Comparison of ENCODE assay signal across 23 cellular contexts in genomic region chr7:80593869-80594587, GRCh38. TPM values are rescaled to one million over a fixed set of nuclear protein-coding genes. Genes with fewer than 3 reads are reported as not detected.
DNase-seq lines count a peak whose midpoint lies in the region; ATAC-seq and TF ChIP-seq lines count a peak whose summit lies in the region.
"Had no signal": no experiment of that assay in that cellular context is flagged by ENCODE, and none has a peak within 500 bp of the region (broad histone marks: within the 10 kb centered on the region; RNA-seq: fewer than 3 reads in every experiment).

No MANE protein-coding gene starts in this region.

- CTCF ChIA-PET in PC-3 (lab: Charles Lee), result no interaction called here

- no peaks in the 10 kb centered on the region for H4K20me1 ChIP-seq in PC-3 (ENCODE audit: low read length)
- no peaks in the 10 kb centered on the region for H4K20me1 ChIP-seq in osteoblast (ENCODE audit: insufficient read depth, low read length)

- H3K27ac ChIP-seq in PC-3 (ENCODE audit: low read length), result no peak overlapping the region
- no peak overlapping the region for H3K27ac ChIP-seq in osteoblast (ENCODE audit: low read depth, low read length)
- H3K27ac ChIP-seq: adrenal gland, neutrophil had no signal

- TF ChIP-seq CTCF in AG10803 (conservative IDR thresholded peaks at IDR 0.05; ENCODE audit: low read length) (no peak), PC-3 (conservative IDR thresholded peaks at IDR 0.05; ENCODE audit: low read depth, low read length) (no peak), fibroblast of villous mesenchyme (IDR thresholded peaks at IDR 0.05; ENCODE audit: insufficient read depth, low read depth, low read length) (no peak), osteoblast (IDR thresholded peaks at IDR 0.05; ENCODE audit: extremely low read depth, low read depth, low read length) (no peak)

- ATAC-seq in PC-3 (no peak; the same call in none of the 2 replicates), HG02623 (IDR thresholded peaks at IDR 0.05; ENCODE audit: unreplicated experiment) (no peak)
- ATAC-seq: gastrocnemius medialis, GM12878, T-helper 17 cell had no signal

- BruUV-seq in PC-3 (replicated peaks; lab: Mats Ljungman, UMichigan), result no TSS peak

- H3K9me3 ChIP-seq in PC-3 (ENCODE audit: low read length) (no peaks in the 10 kb centered on the region), osteoblast (ENCODE audit: low read depth, low read length) (no peaks in the 10 kb centered on the region)
- H3K9me3 ChIP-seq: adrenal gland, gastrocnemius medialis, neutrophil had no signal

- DNase-seq in AG10803 (ENCODE audit: low read depth) (peak; percentile 39), PC-3 (no peak), fibroblast of villous mesenchyme (ENCODE audit: low read depth) (peak; percentile 76), osteoblast (ENCODE audit: insufficient read length, low spot score, missing footprints) (no peak), amygdala (lab: John Stamatoyannopoulos, UW) (no peak), G401 (ENCODE audit: low spot score) (no peak), GM19240 (ENCODE audit: insufficient read length, low spot score) (no peak)
- DNase-seq: ACHN; activated CD4-positive, alpha-beta T cell treated with anti-CD3 and anti-CD28 coated beads, Interleukin-2, amount 50 U/mL, for 1 hour; activated CD8-positive, alpha-beta memory T cell treated with anti-CD3 and anti-CD28 coated beads, Interleukin-2, amount 50 U/mL, for 48 hours; activated gamma-delta T cell; caudate nucleus; gastrocnemius medialis; GF-D8; left cardiac atrium; NCI-H1694; OCI-M1; stimulated activated CD8-positive, alpha-beta memory T cell treated with anti-CD3 and anti-CD28 coated beads, Interleukin-4, amount 100 ng/mL, for 48 hours; T-helper 17 cell had no signal

- H3K4me1 ChIP-seq in PC-3 (ENCODE audit: insufficient read depth, low read length) (peaks cover 10% of the 10 kb centered on the region), osteoblast (ENCODE audit: insufficient read depth, low read length) (no peaks in the 10 kb centered on the region)

- H2AFZ ChIP-seq in PC-3 (ENCODE audit: low read length), result 0 out of 2 replicates have a peak overlapping the region, but pooled peaks have one; percentile 40
- H2AFZ ChIP-seq in osteoblast (ENCODE audit: low read length), result peak overlapping the region; percentile 77

- no peak overlapping the region for H3K9ac ChIP-seq in PC-3 (ENCODE audit: low read length)

- H3K27me3 ChIP-seq in PC-3 (ENCODE audit: low read length), result no peaks in the 10 kb centered on the region
- no peaks in the 10 kb centered on the region for H3K27me3 ChIP-seq in osteoblast (ENCODE audit: insufficient read depth, low read length)
- H3K27me3 ChIP-seq: adrenal gland, gastrocnemius medialis, neutrophil had no signal

- POLR2A ChIA-PET in PC-3 (lab: Charles Lee; ENCODE audit: unreplicated experiment), result interaction anchor here (0.7 kb wide), 1 partner anchor 68 kb away, joined by 3 read pairs; no protein-coding TSS in a partner anchor

- peaks cover 4% of the 10 kb centered on the region for H3F3A ChIP-seq in PC-3 (ENCODE audit: low read length, unreplicated experiment)

- H3K79me2 ChIP-seq in PC-3 (ENCODE audit: low read length), result no peaks in the 10 kb centered on the region
- H3K79me2 ChIP-seq in osteoblast (ENCODE audit: insufficient read depth, low read length), result no peaks in the 10 kb centered on the region

- in situ Hi-C loops in G401 (cut with HindIII; ENCODE audit: low sequenced_read_pairs), result no loop called here

- no peaks in the 10 kb centered on the region for H3K9me2 ChIP-seq in PC-3 (replicated peaks; ENCODE audit: low read length)

- intact Hi-C loops in PC-3 (cut with micrococcal nuclease), result no loop called here

- H3K36me3 ChIP-seq in PC-3 (ENCODE audit: low read depth, low read length) (no peaks in the 10 kb centered on the region), osteoblast (ENCODE audit: insufficient read depth, low read length) (no peaks in the 10 kb centered on the region)
- H3K36me3 ChIP-seq: adrenal gland, gastrocnemius medialis, neutrophil had no signal

- H3K4me3 ChIP-seq in AG10803 (ENCODE audit: low read length) (no peak overlapping the region), PC-3 (ENCODE audit: low read length) (no peak overlapping the region), fibroblast of villous mesenchyme (ENCODE audit: low read depth, low read length) (no peak overlapping the region), osteoblast (ENCODE audit: insufficient read depth, low read length) (no peak overlapping the region)
- H3K4me3 ChIP-seq: adrenal gland, GM12878 had no signal

- no peak overlapping the region for H3K4me2 ChIP-seq in PC-3 (ENCODE audit: low read length)
- no peak overlapping the region for H3K4me2 ChIP-seq in osteoblast (ENCODE audit: insufficient read depth, low read length)

RNA-seq across cellular contexts. Expression of gene CD36, which starts 44.4 kb away (rescaled TPM):
- total RNA-seq in PC-3 (2014; rRNA removed) (not detected in 2 replicates), fibroblast of villous mesenchyme (1.3 and 4.3 TPM in 2 replicates), osteoblast (22.8 and 39.8 TPM in 2 replicates)
- total RNA-seq in G401 (2014; rRNA removed; shearing (Covaris generic)), result not detected in 2 replicates

Comparison
In these comparisons a context has a peak if more than half of its experiments do, and no peak if none do; other contexts are left out.
1. DNase-seq: peak in AG10803 (single experiment) and fibroblast of villous mesenchyme (single experiment); none in PC-3 (single experiment), osteoblast (single experiment), amygdala (0 of 56), G401 (single experiment) and GM19240 (single experiment).